1 cellular context compared by ENCODE assay signal in the genomic region with DNA sequence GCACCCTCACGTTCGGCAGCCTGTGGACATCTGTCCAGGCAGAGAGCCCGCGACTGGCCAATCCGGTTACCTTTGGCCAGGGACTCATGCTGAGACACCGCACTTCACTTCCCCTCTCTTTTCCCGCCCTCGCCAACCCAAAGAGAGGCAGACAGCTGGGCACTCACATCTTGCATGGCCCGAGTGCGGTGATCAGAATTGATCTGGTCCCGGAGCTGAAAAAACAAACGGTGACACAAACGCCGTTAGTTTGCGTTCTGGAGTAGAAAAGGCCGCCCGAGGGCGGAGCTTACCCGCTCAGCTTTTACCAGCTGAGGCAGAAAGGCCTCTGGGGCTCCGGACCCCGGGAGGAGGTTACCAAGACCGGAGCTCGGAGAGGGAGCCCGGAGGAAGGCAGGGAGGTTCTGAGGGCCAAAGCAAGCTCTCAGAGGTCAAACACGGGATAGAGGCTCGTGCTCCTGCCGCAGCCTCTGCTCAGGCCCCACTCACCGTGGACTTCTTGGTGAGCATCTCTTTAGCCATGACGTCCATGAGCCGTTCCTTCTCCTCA.
TF ChIP-seq lines count a peak whose summit lies in the region.

No MANE protein-coding gene starts in this region.

TF ChIP-seq in SK-N-SH treated with all-trans-retinoic acid at 6 μM for 48 hours, 23 proteins besides CTCF, POLR2A, EP300 and RAD21 (continued from another document):
- TF ChIP-seq, protein P1, sequence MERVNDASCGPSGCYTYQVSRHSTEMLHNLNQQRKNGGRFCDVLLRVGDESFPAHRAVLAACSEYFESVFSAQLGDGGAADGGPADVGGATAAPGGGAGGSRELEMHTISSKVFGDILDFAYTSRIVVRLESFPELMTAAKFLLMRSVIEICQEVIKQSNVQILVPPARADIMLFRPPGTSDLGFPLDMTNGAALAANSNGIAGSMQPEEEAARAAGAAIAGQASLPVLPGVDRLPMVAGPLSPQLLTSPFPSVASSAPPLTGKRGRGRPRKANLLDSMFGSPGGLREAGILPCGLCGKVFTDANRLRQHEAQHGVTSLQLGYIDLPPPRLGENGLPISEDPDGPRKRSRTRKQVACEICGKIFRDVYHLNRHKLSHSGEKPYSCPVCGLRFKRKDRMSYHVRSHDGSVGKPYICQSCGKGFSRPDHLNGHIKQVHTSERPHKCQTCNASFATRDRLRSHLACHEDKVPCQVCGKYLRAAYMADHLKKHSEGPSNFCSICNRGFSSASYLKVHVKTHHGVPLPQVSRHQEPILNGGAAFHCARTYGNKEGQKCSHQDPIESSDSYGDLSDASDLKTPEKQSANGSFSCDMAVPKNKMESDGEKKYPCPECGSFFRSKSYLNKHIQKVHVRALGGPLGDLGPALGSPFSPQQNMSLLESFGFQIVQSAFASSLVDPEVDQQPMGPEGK (CRISPR knock-in tag; IDR thresholded peaks at IDR 0.05; ENCODE audit: borderline replicate concordance), result no peak
- TF ChIP-seq CSDC2 (CRISPR knock-in tag; IDR thresholded peaks at IDR 0.05) (no peak), ZNF70 (CRISPR knock-in tag; IDR thresholded peaks at IDR 0.05) (no peak)
